ENCODE assay signal across 8 cellular contexts in the genomic region with DNA sequence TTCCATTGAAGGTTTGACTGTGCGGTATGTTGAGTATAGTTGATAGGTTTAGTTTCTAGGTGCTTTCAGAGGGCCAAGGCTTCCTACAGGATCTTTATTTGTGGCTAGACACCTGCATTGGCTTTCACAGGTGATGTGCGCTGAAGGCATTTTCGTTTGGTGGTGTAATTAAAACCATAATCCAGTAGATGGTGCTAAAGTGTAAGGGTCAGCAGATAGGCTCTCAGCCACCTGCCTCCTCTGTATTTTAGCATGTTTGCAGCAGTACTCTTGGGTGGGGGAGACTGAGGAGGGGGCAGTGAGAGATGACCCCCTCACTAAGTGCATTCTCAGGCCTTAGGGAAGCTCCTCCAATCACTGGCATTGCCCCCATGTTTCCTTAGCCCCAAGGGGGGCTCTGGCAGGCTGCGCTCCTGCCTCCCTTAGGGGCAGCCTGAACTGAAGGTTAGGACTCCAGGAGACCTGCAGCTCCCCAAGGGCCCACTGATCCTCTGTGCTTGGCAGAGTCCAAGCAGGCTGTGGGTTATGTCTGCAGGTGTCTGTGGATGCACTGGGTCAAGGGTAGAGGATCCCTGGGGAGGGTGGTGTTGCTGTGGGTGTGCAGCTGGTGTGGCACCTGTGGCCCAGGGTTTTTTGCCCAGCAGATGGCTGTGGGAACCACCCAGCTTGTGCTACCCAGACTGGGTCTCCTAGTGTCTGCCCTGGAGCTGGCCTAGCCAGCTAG. TPM values are rescaled to one million over a fixed set of nuclear protein-coding genes. Genes with fewer than 3 reads are reported as not detected.
DNase-seq lines count a peak whose midpoint lies in the region; ATAC-seq, FAIRE-seq and TF ChIP-seq lines count a peak whose summit lies in the region.

No MANE protein-coding gene starts in this region.

- no peak overlapping the region for H3K4me3 ChIP-seq in PC-9

- H3K9me2 ChIP-seq in PC-9 (ENCODE audit: insufficient read depth): no peaks in the 10 kb centered on the region

- no peaks in the 10 kb centered on the region for H3K79me2 ChIP-seq in PC-9 (ENCODE audit: low read depth)

- H3K4me2 ChIP-seq in PC-9: no peak overlapping the region

- ATAC-seq in GM18502 (IDR thresholded peaks at IDR 0.05; ENCODE audit: poor library complexity, unreplicated experiment): no peak

- POLR2A ChIA-PET in PC-9 (lab: Charles Lee; ENCODE audit: unreplicated experiment): no interaction called here

- H3K4me1 ChIP-seq in PC-9 (replicated peaks; ENCODE audit: insufficient read depth): no peaks in the 10 kb centered on the region

- DNase-seq in AG09319 (ENCODE audit: extremely low read depth, low read depth) (no peak), H4 (ENCODE audit: low spot score) (peak; percentile 43), PC-9 (no peak), fibroblast of the conjunctiva (ENCODE audit: low read depth) (peak; percentile 13), urothelium cell line (ENCODE audit: low spot score) (peak; percentile 50), COR-L47 (lab: John Stamatoyannopoulos, UW) (no peak), pons (ENCODE audit: low spot score) (no peak)

- intact Hi-C loops in PC-9 (cut with micrococcal nuclease; ENCODE audit: unreplicated experiment): loop anchor here (2.0 to 5.0 kb wide), 2 partner anchors 628 to 1646 kb away; no protein-coding TSS in a partner anchor

- no peaks in the 10 kb centered on the region for H3F3A ChIP-seq in PC-9 (ENCODE audit: insufficient read depth, low read depth)

- no peaks in the 10 kb centered on the region for H4K20me1 ChIP-seq in PC-9 (ENCODE audit: insufficient read depth)

- H3K27ac ChIP-seq in PC-9: no peak overlapping the region

- no peaks in the 10 kb centered on the region for H3K36me3 ChIP-seq in PC-9 (ENCODE audit: low read depth)

- FAIRE-seq in urothelium cell line (lab: Jason Lieb, UNC): no peak

- TF ChIP-seq CTCF in AG09319 (IDR thresholded peaks at IDR 0.05; ENCODE audit: low read depth, low read length): peak; percentile 36
- peak; percentile 81 for TF ChIP-seq CTCF in PC-9 (conservative IDR thresholded peaks at IDR 0.05)

- H3K9me3 ChIP-seq in PC-9 (ENCODE audit: insufficient read depth, low read depth): no peaks in the 10 kb centered on the region

- no peaks in the 10 kb centered on the region for H3K27me3 ChIP-seq in PC-9 (ENCODE audit: insufficient read depth, low read depth)

- CTCF ChIA-PET in PC-9 (lab: Charles Lee): no interaction called here

- H2AFZ ChIP-seq in PC-9: no peak overlapping the region

- no TSS peak for BruUV-seq in PC-9 (replicated peaks; lab: Mats Ljungman, UMichigan)

RNA-seq across cellular contexts. Expression of a gene that starts 23.4 kb away (rescaled TPM):
- total RNA-seq in H4 (2014; rRNA removed; shearing (Covaris generic)): 2.8 and 4.7 TPM in 2 replicates
- 7.3 and 10.8 TPM in 2 replicates for total RNA-seq in PC-9 (2021)

RNA-seq across cellular contexts. Expression of a gene that starts 33.2 kb away (rescaled TPM):
- not detected in 2 replicates for total RNA-seq in H4 (2014; rRNA removed; shearing (Covaris generic))
- total RNA-seq in PC-9 (2021): not detected in 2 replicates

Comparison
In these comparisons a context has a peak if more than half of its experiments do, and no peak if none do; other contexts are left out.
1. DNase-seq: peak in H4 (single experiment), fibroblast of the conjunctiva (single experiment) and urothelium cell line (single experiment); none in AG09319 (single experiment), PC-9 (0 of 2), COR-L47 (single experiment) and pons (single experiment).